8 cellular contexts compared by ENCODE assay signal in genomic region chr20:39049684-39050554, GRCh38.
DNase-seq lines count a peak whose midpoint lies in the region; ATAC-seq, FAIRE-seq and TF ChIP-seq lines count a peak whose summit lies in the region.

No MANE protein-coding gene starts in this region.

- no peak for FAIRE-seq in bronchial epithelial cell (lab: Jason Lieb, UNC)

- H3K27me3 ChIP-seq in bronchial epithelial cell (ENCODE audit: control insufficient read depth, insufficient read depth, low read length): no peaks in the 10 kb centered on the region

- peak; percentile 75 for ATAC-seq in HG02840 (IDR thresholded peaks at IDR 0.05; ENCODE audit: low FRiP score, unreplicated experiment)

- peak; percentile 96 for TF ChIP-seq CTCF in WI38 (IDR thresholded peaks at IDR 0.05; ENCODE audit: low read depth, low read length)
- peak; percentile 98 for TF ChIP-seq CTCF in bronchial epithelial cell (IDR thresholded peaks at IDR 0.05; ENCODE audit: insufficient read depth, low read length, severe bottlenecking)

- no peaks in the 10 kb centered on the region for H3K36me3 ChIP-seq in bronchial epithelial cell (ENCODE audit: control insufficient read depth, insufficient read depth, low read length)

- H3K4me3 ChIP-seq in WI38 (ENCODE audit: low read depth, low read length): peak overlapping the region; percentile 65
- peak overlapping the region; percentile 49 for H3K4me3 ChIP-seq in bronchial epithelial cell (ENCODE audit: low read depth, low read length)

- DNase-seq in NCI-H187 (lab: John Stamatoyannopoulos, UW) (peak; percentile 39 to 53), NCI-H187 treated with DMSO at 0.1 percent for 48 hours (lab: John Stamatoyannopoulos, UW) (no peak), NCI-H2081 (lab: John Stamatoyannopoulos, UW) (peak; percentile 60 to 74), bronchial epithelial cell (ENCODE audit: low read depth) (peak; percentile 32), inferior parietal cortex (ENCODE audit: extremely low spot score) (peak; percentile 84)
- DNase-seq in stimulated activated CD4-positive, alpha-beta T cell treated with anti-CD3 and anti-CD28 coated beads, Interleukin-12 subunit alpha, Interleukin-12 subunit beta, amount 100 ng/mL, for 4 hours: peak; percentile 82
